ENCODE assay signal across 8 cellular contexts in the genomic region with DNA sequence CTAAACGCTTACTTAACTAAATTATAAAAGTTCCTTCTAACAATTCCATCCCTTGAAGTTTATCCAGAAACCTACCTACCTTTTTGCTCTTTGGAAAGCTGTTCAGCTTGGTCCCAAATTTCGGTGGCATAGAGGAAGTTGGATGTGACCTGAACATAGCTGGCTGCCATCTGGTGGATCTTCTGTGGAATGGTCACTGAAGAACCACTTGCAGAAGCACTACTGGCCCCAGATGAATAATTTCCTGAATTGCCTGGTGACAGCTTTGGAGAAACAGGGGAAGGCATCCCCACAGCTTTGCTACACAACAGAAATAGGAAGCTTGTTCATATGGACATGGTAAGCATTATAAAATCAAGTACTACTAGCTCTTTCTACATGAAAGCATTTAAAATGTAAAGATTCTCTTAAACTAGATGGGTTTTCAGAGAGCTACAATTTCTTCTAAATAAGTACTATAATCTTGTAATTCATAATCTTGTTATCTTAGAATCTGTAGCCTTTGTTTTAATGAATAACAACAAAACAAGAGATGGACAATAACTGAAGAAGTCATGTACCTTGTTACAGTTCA. TPM values are rescaled to one million over a fixed set of nuclear protein-coding genes. Genes with fewer than 3 reads are reported as not detected.
DNase-seq lines count a peak whose midpoint lies in the region; ATAC-seq, FAIRE-seq and TF ChIP-seq lines count a peak whose summit lies in the region.

No MANE protein-coding gene starts in this region.

- POLR2A ChIA-PET in activated CD4-positive, alpha-beta T cell treated with anti-CD3 and anti-CD28 coated beads for 36 hours (lab: Charles Lee): interaction anchor here (0.6 kb wide), 1 partner anchor 333 kb away, joined by 3 read pairs; no protein-coding TSS in a partner anchor
- POLR2A ChIA-PET in OCI-LY7 (lab: Charles Lee) (interaction anchor here (0.5 to 0.7 kb wide), 5 partner anchors 45 to 382 kb away, joined by 3 read pairs; no protein-coding TSS in a partner anchor), K562 (lab: Yijun Ruan, JAX) (interaction anchor here (0.6 to 1.3 kb wide), 5 partner anchors 9 to 80 kb away, joined by 3 to 4 read pairs (median 3); a partner anchor contains a TSS)

- no peaks in the 10 kb centered on the region for H4K20me1 ChIP-seq in OCI-LY7 (ENCODE audit: insufficient read depth, low read length)
- H4K20me1 ChIP-seq in K562 (replicated peaks; ENCODE audit: control insufficient read depth, insufficient read depth, low read length): no peaks in the 10 kb centered on the region

- H3K4me1 Mint-ChIP-seq in activated CD4-positive, alpha-beta T cell treated with anti-CD3 and anti-CD28 coated beads for 36 hours: peaks cover 5% of the 10 kb centered on the region

- no peak for TF ChIP-seq POLR2A in K562 (conservative IDR thresholded peaks at IDR 0.05)

- WGBS in K562 (ENCODE audit: insufficient coverage, low coverage, missing lambda C conversion rate): 3% methylated on average over 2 of the region's 2 CpGs

- FAIRE-seq in K562 (lab: Jason Lieb, UNC): peak; percentile 93

- H3K27ac ChIP-seq in OCI-LY7 (ENCODE audit: low read depth, low read length, poor library complexity, severe bottlenecking) (no peak overlapping the region), K562 (ENCODE audit: extremely low read depth, low read depth, low read length) (no peak overlapping the region)

- no peak overlapping the region for H3K27ac Mint-ChIP-seq in activated CD4-positive, alpha-beta T cell treated with anti-CD3 and anti-CD28 coated beads for 36 hours

- peaks cover 5% of the 10 kb centered on the region for H3K4me1 ChIP-seq in OCI-LY7 (ENCODE audit: insufficient read depth, low read length, poor library complexity, severe bottlenecking)
- H3K4me1 ChIP-seq in K562 (replicated peaks in 1 of 2; ENCODE audit: control insufficient read depth in 2 of 2, insufficient read depth in 2 of 2, low read length in 2 of 2): no peaks in the 10 kb centered on the region

- peaks cover 97% of the 10 kb centered on the region for H3K36me3 ChIP-seq in OCI-LY7 (ENCODE audit: insufficient read depth, low read length)
- peaks cover 72% of the 10 kb centered on the region for H3K36me3 ChIP-seq in K562 (ENCODE audit: control insufficient read depth, insufficient read depth, low read length)

- peak; percentile 83 to 88 for TF ChIP-seq RAD21 in K562 (CRISPR knock-in tag; conservative IDR thresholded peaks at IDR 0.05 in 1 of 2, IDR thresholded peaks at IDR 0.05 in 1 of 2)

- BruUV-seq in OCI-LY7 (replicated peaks; lab: Mats Ljungman, UMichigan) (no TSS peak), K562 (replicated peaks; lab: Mats Ljungman, UMichigan) (no TSS peak)

- intact Hi-C loops in activated CD4-positive, alpha-beta T cell treated with anti-CD3 and anti-CD28 coated beads for 36 hours (cut with DNase I, micrococcal nuclease): loop anchor here (1.0 kb wide), 1 partner anchor 53 kb away; a partner anchor contains a TSS
- intact Hi-C loops in OCI-LY7 (cut with micrococcal nuclease; ENCODE audit: unreplicated experiment): loop anchor here (5.0 kb wide), 1 partner anchor 51 kb away; a partner anchor contains a TSS
- intact Hi-C loops in K562 (cut with micrococcal nuclease): loop anchor here (1.0 to 10.0 kb wide), 4 partner anchors 53 to 357 kb away; a partner anchor contains a TSS

- H3K9ac ChIP-seq in K562 (ENCODE audit: insufficient read depth in 1 of 2, low read depth in 2 of 2, low read length in 2 of 2): no peak overlapping the region

- H3K9me3 Mint-ChIP-seq in activated CD4-positive, alpha-beta T cell treated with anti-CD3 and anti-CD28 coated beads for 36 hours (ENCODE audit: low read depth): no peaks in the 10 kb centered on the region

- H3K4me3 ChIP-seq in OCI-LY7 (ENCODE audit: low read depth, low read length, poor library complexity, severe bottlenecking) (no peak overlapping the region), K562 (no peak overlapping the region)

- in situ Hi-C loops in K562 (cut with MboI): no loop called here

- H3K9me1 ChIP-seq in K562 (ENCODE audit: control insufficient read depth, insufficient read depth, low read length): no peaks in the 10 kb centered on the region

- TF ChIP-seq CTCF in OCI-LY7 (conservative IDR thresholded peaks at IDR 0.05; ENCODE audit: low read length): peak; percentile 85
- TF ChIP-seq CTCF in K562 (IDR thresholded peaks at IDR 0.05 in 2 of 3, conservative IDR thresholded peaks at IDR 0.05 in 1 of 3; ENCODE audit: insufficient read depth in 2 of 3, low read depth in 1 of 3, low read length in 3 of 3): peak; percentile 74 to 83 (median 77)

- H3K36me3 Mint-ChIP-seq in activated CD4-positive, alpha-beta T cell treated with anti-CD3 and anti-CD28 coated beads for 36 hours (ENCODE audit: low read depth): peaks cover 33% of the 10 kb centered on the region

- ATAC-seq in activated CD4-positive, alpha-beta T cell treated with anti-CD3 and anti-CD28 coated beads for 36 hours: peak; percentile 72
- peak; percentile 59 for ATAC-seq in HG03442 (IDR thresholded peaks at IDR 0.05; ENCODE audit: unreplicated experiment)
- peak; percentile 99 for ATAC-seq in K562

- no peak overlapping the region for H3K4me2 ChIP-seq in OCI-LY7 (ENCODE audit: low read length)
- no peak overlapping the region for H3K4me2 ChIP-seq in K562 (ENCODE audit: insufficient read depth, low read length)

- no peaks in the 10 kb centered on the region for H3K9me3 ChIP-seq in OCI-LY7 (ENCODE audit: low read length)
- H3K9me3 ChIP-seq in K562 (replicated peaks; ENCODE audit: control insufficient read depth, insufficient read depth, low read depth, low read length): no peaks in the 10 kb centered on the region

- H2AFZ ChIP-seq in OCI-LY7 (ENCODE audit: low read length) (no peak overlapping the region), K562 (ENCODE audit: low read depth, low read length) (no peak overlapping the region)

- no peak overlapping the region for H3K4me3 Mint-ChIP-seq in activated CD4-positive, alpha-beta T cell treated with anti-CD3 and anti-CD28 coated beads for 36 hours

- no peaks in the 10 kb centered on the region for H3K27me3 ChIP-seq in K562 (ENCODE audit: control insufficient read depth in 2 of 2, insufficient read depth in 2 of 2, low read length in 2 of 2)

- peak; percentile 34 for DNase-seq in activated CD4-positive, alpha-beta T cell treated with anti-CD3 and anti-CD28 coated beads for 36 hours
- no peak for DNase-seq in activated CD4-positive, alpha-beta T cell treated with anti-CD3 and anti-CD28 coated beads for 1 hour
- DNase-seq in OCI-LY7 (ENCODE audit: low spot score) (peak; percentile 60), K562 (ENCODE audit: extremely low read depth in 1 of 4, low spot score in 3 of 4) (peak; percentile 45 to 79 (median 56)), iPS-NIHi7 (ENCODE audit: extremely low spot score) (peak; percentile 60), smooth muscle cell of the brain vasculature (ENCODE audit: low read depth, low spot score) (peak; percentile 23), T-helper 9 cell (no peak)

- no peaks in the 10 kb centered on the region for H3K27me3 Mint-ChIP-seq in activated CD4-positive, alpha-beta T cell treated with anti-CD3 and anti-CD28 coated beads for 36 hours

- no peaks in the 10 kb centered on the region for H3K9me2 ChIP-seq in OCI-LY7 (ENCODE audit: insufficient read depth, low read length)

- H3K79me2 ChIP-seq in OCI-LY7 (ENCODE audit: insufficient read depth, low read depth, low read length): no peaks in the 10 kb centered on the region
- no peaks in the 10 kb centered on the region for H3K79me2 ChIP-seq in K562 (ENCODE audit: control insufficient read depth, insufficient read depth, low read length)

- no peak for TF ChIP-seq EP300 in K562 (IDR thresholded peaks at IDR 0.05; ENCODE audit: low read length)

- CTCF ChIA-PET in activated CD4-positive, alpha-beta T cell treated with anti-CD3 and anti-CD28 coated beads for 36 hours (lab: Charles Lee): interaction anchor here (0.6 to 2.0 kb wide), 18 partner anchors 8 to 496 kb away, joined by 3 to 10 read pairs (median 4); a partner anchor contains a TSS
- CTCF ChIA-PET in OCI-LY7 (lab: Charles Lee; ENCODE audit: unreplicated experiment) (interaction anchor here (0.6 to 1.2 kb wide), 2 partner anchors 35 to 55 kb away, joined by 3 to 5 read pairs; no protein-coding TSS in a partner anchor), K562 (lab: Yijun Ruan, JAX; ENCODE audit: low intra/inter-chr PET ratio) (interaction anchor here (0.5 to 2.3 kb wide), 9 partner anchors 16 to 818 kb away, joined by 3 to 13 read pairs (median 3); a partner anchor contains a TSS)

RNA-seq across cellular contexts. Expression of a gene that starts 9.9 kb away (rescaled TPM):
- total RNA-seq in activated CD4-positive, alpha-beta T cell treated with anti-CD3 and anti-CD28 coated beads for 36 hours: 1 to 10 TPM; 2.5 to 3.1 TPM
- 4.4 TPM in 2 replicates for total RNA-seq in OCI-LY7 (2014; rRNA removed; shearing (Covaris generic))
- total RNA-seq in OCI-LY7 (2022) (5.4 and 5.6 TPM in 2 replicates), K562 (2014; rRNA removed) (1.1 and 2.2 TPM in 2 replicates), K562 (2014; rRNA removed; fragmentation: Illumina TruSeq; extraction: Trizol) (2.8 TPM in 2 replicates), K562 (2015; rRNA removed; fragmentation: Illumina TruSeq; extraction: Trizol) (2.9 and 3.1 TPM in 2 replicates), K562 (2021) (1.8 and 2.0 TPM in 2 replicates)
- total RNA-seq in K562 (2011; cell fraction: chromatin; rRNA removed; ENCODE audit: low replicate concordance): 15.5 and 22.5 TPM in 2 replicates
- total RNA-seq in K562 (2011; cell fraction: nucleolus; rRNA removed): 9.0 and 10.5 TPM in 2 replicates
- total RNA-seq in K562 (2011; cell fraction: nucleoplasm; rRNA removed): 14.2 and 21.1 TPM in 2 replicates
- polyA plus RNA-seq in K562 (2011; rRNA removed) (4.9 and 5.6 TPM in 2 replicates), K562 (2014; fragmentation: Illumina TruSeq; extraction: Trizol) (2.0 and 2.5 TPM in 2 replicates), K562 (2014; fragmentation: Nextera tagmentation; extraction: Ambion mirVana) (1 to 10 TPM; 2.0 to 2.9 TPM), K562 (2014; rRNA removed) (2.3 and 2.4 TPM in 2 replicates)
- polyA plus RNA-seq in K562 (2011; cell fraction: cytosol; rRNA removed): 0.82 and 2.1 TPM in 2 replicates
- polyA plus RNA-seq in K562 (2011; cell fraction: nucleus; rRNA removed): 20.8 and 21.9 TPM in 2 replicates
- 1.3 and 1.4 TPM in 2 replicates for polyA plus RNA-seq in K562 (2012)
- polyA minus RNA-seq in K562 (2011; rRNA and poly(A)+ RNA removed): 3.3 and 5.2 TPM in 2 replicates
- polyA minus RNA-seq in K562 (2011; cell fraction: cytosol; rRNA and poly(A)+ RNA removed): 0.57 and 1.4 TPM in 2 replicates
- polyA minus RNA-seq in K562 (2011; cell fraction: nucleus; rRNA and poly(A)+ RNA removed): 3.6 and 5.9 TPM in 2 replicates

RNA-seq across cellular contexts. Expression of a gene that starts 16.9 kb away (rescaled TPM):
- 100 to 1,000 TPM; 299 to 537 TPM for total RNA-seq in activated CD4-positive, alpha-beta T cell treated with anti-CD3 and anti-CD28 coated beads for 36 hours
- total RNA-seq in OCI-LY7 (2014; rRNA removed; shearing (Covaris generic)): 140 and 158 TPM in 2 replicates
- total RNA-seq in OCI-LY7 (2022) (274 and 310 TPM in 2 replicates), K562 (2014; rRNA removed) (307 and 353 TPM in 2 replicates), K562 (2014; rRNA removed; fragmentation: Illumina TruSeq; extraction: Trizol) (641 and 716 TPM in 2 replicates), K562 (2015; rRNA removed; fragmentation: Illumina TruSeq; extraction: Trizol) (334 and 373 TPM in 2 replicates), K562 (2021) (888 and 1,004 TPM in 2 replicates)
- 72.2 and 104 TPM in 2 replicates for total RNA-seq in K562 (2011; cell fraction: chromatin; rRNA removed; ENCODE audit: low replicate concordance)
- 114 and 128 TPM in 2 replicates for total RNA-seq in K562 (2011; cell fraction: nucleolus; rRNA removed)
- total RNA-seq in K562 (2011; cell fraction: nucleoplasm; rRNA removed): 118 and 129 TPM in 2 replicates
- polyA plus RNA-seq in K562 (2011; rRNA removed) (813 and 883 TPM in 2 replicates), K562 (2014; fragmentation: Illumina TruSeq; extraction: Trizol) (235 and 336 TPM in 2 replicates), K562 (2014; fragmentation: Nextera tagmentation; extraction: Ambion mirVana) (1,000 to 10,000 TPM; 2,318 to 2,421 TPM), K562 (2014; rRNA removed) (883 and 917 TPM in 2 replicates)
- 439 and 559 TPM in 2 replicates for polyA plus RNA-seq in K562 (2011; cell fraction: cytosol; rRNA removed)
- polyA plus RNA-seq in K562 (2011; cell fraction: nucleus; rRNA removed): 273 and 303 TPM in 2 replicates
- 351 and 842 TPM in 2 replicates for polyA plus RNA-seq in K562 (2012)
- 61.8 and 67.0 TPM in 2 replicates for polyA minus RNA-seq in K562 (2011; rRNA and poly(A)+ RNA removed)
- 54.0 and 70.0 TPM in 2 replicates for polyA minus RNA-seq in K562 (2011; cell fraction: cytosol; rRNA and poly(A)+ RNA removed)
- polyA minus RNA-seq in K562 (2011; cell fraction: nucleus; rRNA and poly(A)+ RNA removed): 59.4 and 82.3 TPM in 2 replicates

RNA-seq across cellular contexts. Expression of a gene that starts 17.1 kb away (rescaled TPM):
- under 1 TPM; 0.41 to 0.69 TPM for total RNA-seq in activated CD4-positive, alpha-beta T cell treated with anti-CD3 and anti-CD28 coated beads for 36 hours
- total RNA-seq in OCI-LY7 (2014; rRNA removed; shearing (Covaris generic)): 0.44 and 0.66 TPM in 2 replicates
- total RNA-seq in OCI-LY7 (2022): 1.7 and 2.2 TPM in 2 replicates
- 0.25 and 1.1 TPM in 2 replicates for total RNA-seq in K562 (2011; cell fraction: chromatin; rRNA removed; ENCODE audit: low replicate concordance)
- total RNA-seq in K562 (2011; cell fraction: nucleolus; rRNA removed): 0.17 and 0.39 TPM in 2 replicates
- 0.44 and 0.69 TPM in 2 replicates for total RNA-seq in K562 (2011; cell fraction: nucleoplasm; rRNA removed)
- total RNA-seq in K562 (2014; rRNA removed): 0.12 TPM in 1 of 2 replicates, not detected in the other
- total RNA-seq in K562 (2014; rRNA removed; fragmentation: Illumina TruSeq; extraction: Trizol): 0.13 and 0.18 TPM in 2 replicates
- total RNA-seq in K562 (2015; rRNA removed; fragmentation: Illumina TruSeq; extraction: Trizol): 0.15 and 0.18 TPM in 2 replicates
- 0.20 and 0.22 TPM in 2 replicates for total RNA-seq in K562 (2021)
- 0.70 and 1.1 TPM in 2 replicates for polyA plus RNA-seq in K562 (2011; rRNA removed)
- 0.30 and 0.52 TPM in 2 replicates for polyA plus RNA-seq in K562 (2011; cell fraction: cytosol; rRNA removed)
- polyA plus RNA-seq in K562 (2011; cell fraction: nucleus; rRNA removed): 0.68 and 1.2 TPM in 2 replicates
- polyA plus RNA-seq in K562 (2012): 0.22 and 0.35 TPM in 2 replicates
- polyA plus RNA-seq in K562 (2014; fragmentation: Illumina TruSeq; extraction: Trizol): 0.28 and 0.37 TPM in 2 replicates
- polyA plus RNA-seq in K562 (2014; fragmentation: Nextera tagmentation; extraction: Ambion mirVana): under 1 TPM; 0.10 to 0.15 TPM
- polyA plus RNA-seq in K562 (2014; rRNA removed): 0.27 and 0.66 TPM in 2 replicates
- 0.39 and 0.45 TPM in 2 replicates for polyA minus RNA-seq in K562 (2011; rRNA and poly(A)+ RNA removed)
- polyA minus RNA-seq in K562 (2011; cell fraction: cytosol; rRNA and poly(A)+ RNA removed): not detected in 2 replicates
- polyA minus RNA-seq in K562 (2011; cell fraction: nucleus; rRNA and poly(A)+ RNA removed): 0.78 TPM in 1 of 2 replicates, not detected in the other

RNA-seq across cellular contexts. Expression of a gene that starts 52.9 kb away (rescaled TPM):
- total RNA-seq in activated CD4-positive, alpha-beta T cell treated with anti-CD3 and anti-CD28 coated beads for 36 hours: under 1 TPM; 0.63 to 0.89 TPM
- 0.36 and 0.60 TPM in 2 replicates for total RNA-seq in OCI-LY7 (2014; rRNA removed; shearing (Covaris generic))
- total RNA-seq in OCI-LY7 (2022) (1.8 and 2.4 TPM in 2 replicates), K562 (2014; rRNA removed) (13.0 and 18.6 TPM in 2 replicates), K562 (2014; rRNA removed; fragmentation: Illumina TruSeq; extraction: Trizol) (5.3 and 6.1 TPM in 2 replicates), K562 (2015; rRNA removed; fragmentation: Illumina TruSeq; extraction: Trizol) (10.9 and 13.3 TPM in 2 replicates), K562 (2021) (25.6 and 26.5 TPM in 2 replicates)
- 39.2 and 105 TPM in 2 replicates for total RNA-seq in K562 (2011; cell fraction: chromatin; rRNA removed; ENCODE audit: low replicate concordance)
- total RNA-seq in K562 (2011; cell fraction: nucleolus; rRNA removed): 53.7 and 55.5 TPM in 2 replicates
- 27.4 and 41.9 TPM in 2 replicates for total RNA-seq in K562 (2011; cell fraction: nucleoplasm; rRNA removed)
- polyA plus RNA-seq in K562 (2011; rRNA removed) (11.9 and 12.8 TPM in 2 replicates), K562 (2014; fragmentation: Illumina TruSeq; extraction: Trizol) (14.6 and 14.8 TPM in 2 replicates), K562 (2014; fragmentation: Nextera tagmentation; extraction: Ambion mirVana) (under 1 TPM; 0.44 to 0.50 TPM), K562 (2014; rRNA removed) (22.3 and 26.0 TPM in 2 replicates)
- polyA plus RNA-seq in K562 (2011; cell fraction: cytosol; rRNA removed): 18.1 and 28.6 TPM in 2 replicates
- polyA plus RNA-seq in K562 (2011; cell fraction: nucleus; rRNA removed): 28.4 and 60.2 TPM in 2 replicates
- polyA plus RNA-seq in K562 (2012): 19.1 and 22.2 TPM in 2 replicates
- polyA minus RNA-seq in K562 (2011; rRNA and poly(A)+ RNA removed): 3.8 and 7.6 TPM in 2 replicates
- 6.1 and 7.0 TPM in 2 replicates for polyA minus RNA-seq in K562 (2011; cell fraction: cytosol; rRNA and poly(A)+ RNA removed)
- polyA minus RNA-seq in K562 (2011; cell fraction: nucleus; rRNA and poly(A)+ RNA removed): 11.3 and 12.4 TPM in 2 replicates

Comparison
In these comparisons a context has a peak if more than half of its experiments do, and no peak if none do; other contexts are left out.
1. DNase-seq: peak in activated CD4-positive, alpha-beta T cell treated with anti-CD3 and anti-CD28 coated beads for 36 hours (single experiment), OCI-LY7 (single experiment), K562 (4 of 4), iPS-NIHi7 (single experiment) and smooth muscle cell of the brain vasculature (single experiment); none in activated CD4-positive, alpha-beta T cell treated with anti-CD3 and anti-CD28 coated beads for 1 hour (single experiment) and T-helper 9 cell (single experiment).
2. Peak in every context shown above with its lines, with median percentiles within 50 percentile points of each other: ATAC-seq.